ENCODE assay signal across 1 cellular context in the genomic region with DNA sequence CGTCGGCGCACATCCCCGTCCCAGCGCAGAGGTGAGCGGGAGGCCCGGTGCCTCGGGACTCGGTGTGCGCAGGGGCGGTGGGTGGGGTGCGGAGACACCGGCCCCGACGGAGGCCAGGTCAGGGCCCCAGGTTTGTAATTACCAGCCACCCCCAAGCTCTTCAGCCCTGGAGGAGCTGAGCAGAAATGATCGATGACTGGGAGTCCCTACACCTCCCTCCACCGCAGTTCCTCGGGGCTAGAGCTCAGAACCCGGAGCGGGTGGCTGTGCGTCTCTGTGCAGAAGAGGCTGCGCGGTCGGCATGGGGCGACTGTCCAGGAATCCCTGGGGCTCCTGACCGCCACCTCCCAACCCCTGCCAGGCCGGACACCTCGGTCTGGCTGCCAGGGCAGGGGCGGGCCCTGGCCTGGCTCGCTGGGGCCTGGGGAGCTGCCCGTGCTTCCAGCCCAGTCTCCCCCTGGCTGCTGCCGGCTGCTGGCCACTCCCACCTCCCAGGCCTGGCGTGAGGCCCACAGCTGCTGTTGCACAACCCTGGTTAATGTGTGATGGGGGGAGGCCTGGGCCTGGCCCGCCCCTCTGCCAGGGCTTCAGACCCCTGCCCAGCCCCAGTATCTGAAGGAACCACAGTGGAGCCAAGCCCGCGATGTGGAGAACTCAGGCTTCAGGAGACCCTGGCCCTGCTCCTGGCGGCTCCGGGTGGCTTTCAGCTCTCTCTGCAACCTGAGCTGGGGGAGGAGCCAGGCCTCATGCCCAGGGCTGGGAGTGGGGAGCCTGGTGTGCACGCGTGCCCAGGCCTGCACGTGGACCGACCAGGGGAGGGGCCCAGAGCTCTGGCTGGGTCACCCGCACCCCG.
A peak's percentile ranks its signal among the peaks of the same experiment; 100 is the strongest.
TF ChIP-seq lines count a peak whose summit lies in the region.

No MANE protein-coding gene starts in this region.

TF ChIP-seq in HEK293, 187 proteins besides CTCF, POLR2A, EP300 and RAD21 (continued from another document):
- TF ChIP-seq, protein P1, sequence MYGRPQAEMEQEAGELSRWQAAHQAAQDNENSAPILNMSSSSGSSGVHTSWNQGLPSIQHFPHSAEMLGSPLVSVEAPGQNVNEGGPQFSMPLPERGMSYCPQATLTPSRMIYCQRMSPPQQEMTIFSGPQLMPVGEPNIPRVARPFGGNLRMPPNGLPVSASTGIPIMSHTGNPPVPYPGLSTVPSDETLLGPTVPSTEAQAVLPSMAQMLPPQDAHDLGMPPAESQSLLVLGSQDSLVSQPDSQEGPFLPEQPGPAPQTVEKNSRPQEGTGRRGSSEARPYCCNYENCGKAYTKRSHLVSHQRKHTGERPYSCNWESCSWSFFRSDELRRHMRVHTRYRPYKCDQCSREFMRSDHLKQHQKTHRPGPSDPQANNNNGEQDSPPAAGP (tag by site-specific recombination; IDR thresholded peaks at IDR 0.05), result no peak; the same call in 1 of the 2 replicates
- TF ChIP-seq, protein P2, sequence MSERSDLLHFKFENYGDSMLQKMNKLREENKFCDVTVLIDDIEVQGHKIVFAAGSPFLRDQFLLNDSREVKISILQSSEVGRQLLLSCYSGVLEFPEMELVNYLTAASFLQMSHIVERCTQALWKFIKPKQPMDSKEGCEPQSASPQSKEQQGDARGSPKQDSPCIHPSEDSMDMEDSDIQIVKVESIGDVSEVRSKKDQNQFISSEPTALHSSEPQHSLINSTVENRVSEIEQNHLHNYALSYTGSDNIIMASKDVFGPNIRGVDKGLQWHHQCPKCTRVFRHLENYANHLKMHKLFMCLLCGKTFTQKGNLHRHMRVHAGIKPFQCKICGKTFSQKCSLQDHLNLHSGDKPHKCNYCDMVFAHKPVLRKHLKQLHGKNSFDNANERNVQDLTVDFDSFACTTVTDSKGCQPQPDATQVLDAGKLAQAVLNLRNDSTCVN (tag by site-specific recombination; optimal IDR thresholded peaks at IDR 0.05), result peak; percentile 63
- TF ChIP-seq ZNF335 (tag by site-specific recombination; conservative IDR thresholded peaks at IDR 0.05), result peak; percentile 44
- TF ChIP-seq ZNF114 (tag by site-specific recombination; IDR thresholded peaks at IDR 0.05), result no peak
- TF ChIP-seq ZNF624 (tag by site-specific recombination; IDR thresholded peaks at IDR 0.05), result no peak
- no peak for TF ChIP-seq ZNF302 (tag by site-specific recombination; IDR thresholded peaks at IDR 0.05; ENCODE audit: low read depth)
- no peak for TF ChIP-seq ZFP37 (tag by site-specific recombination; IDR thresholded peaks at IDR 0.05)
- TF ChIP-seq ZNF146 (tag by site-specific recombination; IDR thresholded peaks at IDR 0.05), result no peak
- TF ChIP-seq RBAK (tag by site-specific recombination; IDR thresholded peaks at IDR 0.05), result no peak
- TF ChIP-seq ZFP3 (tag by site-specific recombination; IDR thresholded peaks at IDR 0.05; ENCODE audit: low read depth), result no peak
- TF ChIP-seq ZNF366 (tag by site-specific recombination; conservative IDR thresholded peaks at IDR 0.05), result peak; percentile 43; the same call in 1 of the 2 replicates
- TF ChIP-seq ZNF621 (tag by site-specific recombination; IDR thresholded peaks at IDR 0.05), result no peak
- TF ChIP-seq ZNF274 (IDR thresholded peaks at IDR 0.05; ENCODE audit: low read length), result no peak
- no peak for TF ChIP-seq ZNF274 (tag by site-specific recombination; IDR thresholded peaks at IDR 0.05; ENCODE audit: borderline replicate concordance)
- TF ChIP-seq ZNF169 (tag by site-specific recombination; IDR thresholded peaks at IDR 0.05), result no peak
- TF ChIP-seq ZNF292 (tag by site-specific recombination; IDR thresholded peaks at IDR 0.05; ENCODE audit: borderline replicate concordance, low read depth), result no peak
- peak; percentile 72 for TF ChIP-seq ZNF561 (tag by site-specific recombination; IDR thresholded peaks at IDR 0.05; ENCODE audit: borderline replicate concordance)
- peak; percentile 90 for TF ChIP-seq KLF16 (tag by site-specific recombination; IDR thresholded peaks at IDR 0.05)
- no peak for TF ChIP-seq ZNF510 (tag by site-specific recombination; IDR thresholded peaks at IDR 0.05; ENCODE audit: insufficient replicate concordance)
- peak; percentile 28; the same call in 1 of the 2 replicates for TF ChIP-seq BCL11A (tag by site-specific recombination; IDR thresholded peaks at IDR 0.05; ENCODE audit: low read depth)
- no peak for TF ChIP-seq ZNF830 (tag by site-specific recombination; IDR thresholded peaks at IDR 0.05; ENCODE audit: low read depth)
- no peak for TF ChIP-seq GLI4 (tag by site-specific recombination; IDR thresholded peaks at IDR 0.05)
- TF ChIP-seq OVOL3 (tag by site-specific recombination; IDR thresholded peaks at IDR 0.05), result no peak
- no peak for TF ChIP-seq TCF7L2 (IDR thresholded peaks at IDR 0.05; ENCODE audit: borderline replicate concordance, low read depth, low read length)
- peak; percentile 22; the same call in 1 of the 2 replicates for TF ChIP-seq ZSCAN30 (tag by site-specific recombination; IDR thresholded peaks at IDR 0.05)
- no peak for TF ChIP-seq MYNN (tag by site-specific recombination; IDR thresholded peaks at IDR 0.05; ENCODE audit: borderline replicate concordance)
- TF ChIP-seq ZNF433 (tag by site-specific recombination; IDR thresholded peaks at IDR 0.05; ENCODE audit: low read depth), result no peak
- TF ChIP-seq ZEB2 (tag by site-specific recombination; IDR thresholded peaks at IDR 0.05), result peak; percentile 77
- TF ChIP-seq ZNF670 (tag by site-specific recombination; IDR thresholded peaks at IDR 0.05; ENCODE audit: low read depth), result no peak
- TF ChIP-seq KLF7 (tag by site-specific recombination; IDR thresholded peaks at IDR 0.05; ENCODE audit: borderline replicate concordance), result no peak
- TF ChIP-seq, protein P3, sequence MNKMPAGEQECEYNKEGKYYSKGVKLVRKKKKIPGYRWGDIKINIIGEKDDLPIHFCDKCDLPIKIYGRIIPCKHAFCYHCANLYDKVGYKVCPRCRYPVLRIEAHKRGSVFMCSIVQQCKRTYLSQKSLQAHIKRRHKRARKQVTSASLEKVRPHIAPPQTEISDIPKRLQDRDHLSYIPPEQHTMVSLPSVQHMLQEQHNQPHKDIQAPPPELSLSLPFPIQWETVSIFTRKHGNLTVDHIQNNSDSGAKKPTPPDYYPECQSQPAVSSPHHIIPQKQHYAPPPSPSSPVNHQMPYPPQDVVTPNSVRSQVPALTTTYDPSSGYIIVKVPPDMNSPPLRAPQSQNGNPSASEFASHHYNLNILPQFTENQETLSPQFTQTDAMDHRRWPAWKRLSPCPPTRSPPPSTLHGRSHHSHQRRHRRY (tag by site-specific recombination; IDR thresholded peaks at IDR 0.05), result no peak
- TF ChIP-seq, protein P4, sequence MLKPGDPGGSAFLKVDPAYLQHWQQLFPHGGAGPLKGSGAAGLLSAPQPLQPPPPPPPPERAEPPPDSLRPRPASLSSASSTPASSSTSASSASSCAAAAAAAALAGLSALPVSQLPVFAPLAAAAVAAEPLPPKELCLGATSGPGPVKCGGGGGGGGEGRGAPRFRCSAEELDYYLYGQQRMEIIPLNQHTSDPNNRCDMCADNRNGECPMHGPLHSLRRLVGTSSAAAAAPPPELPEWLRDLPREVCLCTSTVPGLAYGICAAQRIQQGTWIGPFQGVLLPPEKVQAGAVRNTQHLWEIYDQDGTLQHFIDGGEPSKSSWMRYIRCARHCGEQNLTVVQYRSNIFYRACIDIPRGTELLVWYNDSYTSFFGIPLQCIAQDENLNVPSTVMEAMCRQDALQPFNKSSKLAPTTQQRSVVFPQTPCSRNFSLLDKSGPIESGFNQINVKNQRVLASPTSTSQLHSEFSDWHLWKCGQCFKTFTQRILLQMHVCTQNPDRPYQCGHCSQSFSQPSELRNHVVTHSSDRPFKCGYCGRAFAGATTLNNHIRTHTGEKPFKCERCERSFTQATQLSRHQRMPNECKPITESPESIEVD (tag by site-specific recombination; IDR thresholded peaks at IDR 0.05), result no peak
- TF ChIP-seq SP3 (tag by site-specific recombination; IDR thresholded peaks at IDR 0.05), result peak; percentile 66
- no peak for TF ChIP-seq FEZF1 (tag by site-specific recombination; IDR thresholded peaks at IDR 0.05)
- peak; percentile 45; the same call in 1 of the 2 replicates for TF ChIP-seq OSR2 (tag by site-specific recombination; IDR thresholded peaks at IDR 0.05)
